Comparison of ENCODE assay signal across 18 cellular contexts in the genomic region with DNA sequence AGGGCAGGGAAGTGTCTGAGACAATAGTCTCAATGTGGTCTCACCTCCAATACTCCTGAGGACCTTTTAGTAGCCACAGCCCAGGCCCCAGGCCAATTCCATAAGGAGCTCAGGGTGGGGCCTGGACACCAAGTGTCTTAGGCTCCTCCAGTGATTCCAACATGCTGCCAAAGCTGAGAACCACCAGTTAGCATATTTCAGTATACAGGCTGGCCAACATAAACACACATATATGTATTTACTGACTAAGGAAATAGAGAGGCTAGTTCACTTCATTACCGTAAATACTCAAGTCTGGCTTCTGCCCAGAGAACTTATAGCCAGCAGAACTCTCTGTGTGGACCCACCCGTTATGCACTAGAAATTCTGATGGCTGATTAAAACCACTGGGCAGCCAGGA. TPM values are rescaled to one million over a fixed set of nuclear protein-coding genes. Genes with fewer than 3 reads are reported as not detected.
DNase-seq lines count a peak whose midpoint lies in the region; ATAC-seq and TF ChIP-seq lines count a peak whose summit lies in the region.
"Had no signal": no experiment of that assay in that cellular context is flagged by ENCODE, and none has a peak within 500 bp of the region (broad histone marks: within the 10 kb centered on the region; RNA-seq: fewer than 3 reads in every experiment).

No MANE protein-coding gene starts in this region.

- H3K9me3 Mint-ChIP-seq in MCF 10A (ENCODE audit: unreplicated experiment): no peaks in the 10 kb centered on the region
- peaks cover 13% of the 10 kb centered on the region for H3K9me3 Mint-ChIP-seq in nephron
- H3K9me3 Mint-ChIP-seq in naive thymus-derived CD4-positive, alpha-beta T cell: peaks cover 0 to 2% (median 0%) of the 10 kb centered on the region in 11 donors
- H3K9me3 Mint-ChIP-seq: CD4-positive, CD25-positive, alpha-beta regulatory T cell; CD8-positive, alpha-beta T cell had no signal

- no peaks in the 10 kb centered on the region for H4K20me1 ChIP-seq in mammary epithelial cell (ENCODE audit: insufficient read depth, low read length)
- H4K20me1 ChIP-seq: BLaER1 had no signal

- H3K4me3 ChIP-seq in mammary epithelial cell (replicated peaks in 1 of 3; ENCODE audit: insufficient read depth in 1 of 3, low read depth in 2 of 3, low read length in 3 of 3) (no peak overlapping the region), esophagus muscularis mucosa (no peak overlapping the region)
- H3K4me3 ChIP-seq in naive thymus-derived CD4-positive, alpha-beta T cell (ENCODE audit: low read length): no peak overlapping the region
- H3K4me3 ChIP-seq: BLaER1, GM23248 had no signal

- H3K36me3 Mint-ChIP-seq in MCF 10A (ENCODE audit: insufficient read depth, unreplicated experiment): no peaks in the 10 kb centered on the region
- no peaks in the 10 kb centered on the region for H3K36me3 Mint-ChIP-seq in nephron (ENCODE audit: low read depth)
- no peaks in the 10 kb centered on the region for H3K36me3 Mint-ChIP-seq in naive thymus-derived CD4-positive, alpha-beta T cell
- H3K36me3 Mint-ChIP-seq: CD4-positive, CD25-positive, alpha-beta regulatory T cell; CD8-positive, alpha-beta T cell had no signal

- ATAC-seq in HG03378 (IDR thresholded peaks at IDR 0.05; ENCODE audit: unreplicated experiment): no peak
- ATAC-seq in naive thymus-derived CD4-positive, alpha-beta T cell: no peak
- ATAC-seq: CD8-positive, alpha-beta T cell had no signal

- H3K4me1 Mint-ChIP-seq in MCF 10A (ENCODE audit: insufficient read depth, unreplicated experiment) (peaks cover 6% of the 10 kb centered on the region), nephron (peaks cover 5% of the 10 kb centered on the region)
- peaks cover 0 to 1% (median 0%) of the 10 kb centered on the region in 7 donors for H3K4me1 Mint-ChIP-seq in naive thymus-derived CD4-positive, alpha-beta T cell
- H3K4me1 Mint-ChIP-seq: B cell; CD4-positive, CD25-positive, alpha-beta regulatory T cell had no signal

- in situ Hi-C loops in mammary epithelial cell (cut with MboI; ENCODE audit: low sequenced_read_pairs in 2 of 2): loop anchor here in 1 of 2 donors (25.0 kb wide), 1 partner anchor 1053 kb away; a partner anchor contains a TSS

- WGBS in mammary epithelial cell (ENCODE audit: low coverage, missing lambda C conversion rate): 92% methylated on average over 1 of the region's 2 CpGs
- whole genome bisulfite sequencing in esophagus muscularis mucosa: 96% methylated on average over 2 of the region's 2 CpGs

- H3K4me2 ChIP-seq in mammary epithelial cell (ENCODE audit: insufficient read depth, low read depth, low read length): no peak overlapping the region
- H3K4me2 ChIP-seq: BLaER1 had no signal

- peaks cover 11% of the 10 kb centered on the region for H3K4me1 ChIP-seq in mammary epithelial cell (ENCODE audit: insufficient read depth, low read length)
- no peaks in the 10 kb centered on the region for H3K4me1 ChIP-seq in esophagus muscularis mucosa
- H3K4me1 ChIP-seq in naive thymus-derived CD4-positive, alpha-beta T cell (ENCODE audit: control insufficient read depth in 2 of 2, insufficient read depth in 2 of 2, low read length in 2 of 2): no peaks in the 10 kb centered on the region
- H3K4me1 ChIP-seq: BLaER1, Caco-2 had no signal

- DNase-seq in MCF 10A (ENCODE audit: unreplicated experiment) (peak; percentile 17), mammary epithelial cell (no peak), esophagus muscularis mucosa (ENCODE audit: extremely low spot score) (peak; percentile 68)
- no peak for DNase-seq in naive thymus-derived CD4-positive, alpha-beta T cell
- DNase-seq: Caco-2; CD4-positive, CD25-positive, alpha-beta regulatory T cell; CD8-positive, alpha-beta T cell; DMS153; DND-41; GM23248; H7; HCEC 1CT had no signal

- intact Hi-C loops in MCF 10A (cut with micrococcal nuclease): no loop called here
- intact Hi-C loops in mammary epithelial cell (cut with micrococcal nuclease): no loop called here
- intact Hi-C loops in esophagus muscularis mucosa (cut with DNase I): no loop called here
- intact Hi-C loops in naive thymus-derived CD4-positive, alpha-beta T cell (cut with micrococcal nuclease): no loop called here

- TF ChIP-seq CTCF in MCF 10A (IDR thresholded peaks at IDR 0.05; ENCODE audit: unreplicated experiment) (no peak), mammary epithelial cell (conservative IDR thresholded peaks at IDR 0.05 in 1 of 2, IDR thresholded peaks at IDR 0.05 in 1 of 2; ENCODE audit: extremely low read depth in 1 of 2, insufficient read depth in 1 of 2, low read depth in 1 of 2, low read length in 2 of 2) (no peak), esophagus muscularis mucosa (IDR thresholded peaks at IDR 0.05) (no peak), nephron (IDR thresholded peaks at IDR 0.05; ENCODE audit: unreplicated experiment in 3 of 3) (no peak)

- H3K9ac ChIP-seq in mammary epithelial cell (ENCODE audit: insufficient read depth, low read length): no peak overlapping the region
- H3K9ac ChIP-seq: BLaER1, GM23248 had no signal

- no peak for TF ChIP-seq POLR2A in esophagus muscularis mucosa (IDR thresholded peaks at IDR 0.05; ENCODE audit: low read depth)

- no peaks in the 10 kb centered on the region for H3K9me3 ChIP-seq in mammary epithelial cell (replicated peaks; ENCODE audit: insufficient read depth, low read length)
- no peaks in the 10 kb centered on the region for H3K9me3 ChIP-seq in esophagus muscularis mucosa
- no peaks in the 10 kb centered on the region for H3K9me3 ChIP-seq in naive thymus-derived CD4-positive, alpha-beta T cell (ENCODE audit: control insufficient read depth in 2 of 3, low read length in 3 of 3)
- H3K9me3 ChIP-seq: BLaER1, Caco-2 had no signal

- H3K27ac ChIP-seq in mammary epithelial cell (ENCODE audit: insufficient read depth, low read depth, low read length) (no peak overlapping the region), esophagus muscularis mucosa (replicated peaks in 1 of 4) (no peak overlapping the region)
- H3K27ac ChIP-seq in naive thymus-derived CD4-positive, alpha-beta T cell (ENCODE audit: low read depth, low read length): no peak overlapping the region
- H3K27ac ChIP-seq: 22Rv1, BLaER1, C4-2B, GM23248 had no signal

- H3K4me3 Mint-ChIP-seq in MCF 10A (ENCODE audit: unreplicated experiment): no peak overlapping the region
- no peak overlapping the region for H3K4me3 Mint-ChIP-seq in nephron
- no peak overlapping the region for H3K4me3 Mint-ChIP-seq in naive thymus-derived CD4-positive, alpha-beta T cell
- H3K4me3 Mint-ChIP-seq: B cell; CD8-positive, alpha-beta T cell had no signal

- no peak for TF ChIP-seq EP300 in esophagus muscularis mucosa (IDR thresholded peaks at IDR 0.05)

- no TSS peak for BruUV-seq in MCF 10A (replicated peaks; lab: Mats Ljungman, UMichigan)
- BruUV-seq in mammary epithelial cell (replicated peaks; lab: Mats Ljungman, UMichigan): no TSS peak

- H3K27me3 ChIP-seq in mammary epithelial cell (ENCODE audit: insufficient read depth, low read length) (no peaks in the 10 kb centered on the region), esophagus muscularis mucosa (no peaks in the 10 kb centered on the region)
- no peaks in the 10 kb centered on the region for H3K27me3 ChIP-seq in naive thymus-derived CD4-positive, alpha-beta T cell (ENCODE audit: control insufficient read depth in 2 of 2, insufficient read depth in 2 of 2, low read length in 2 of 2)
- H3K27me3 ChIP-seq: BLaER1 had no signal

- POLR2A ChIA-PET in MCF 10A (lab: Yijun Ruan, JAX): no interaction called here
- POLR2A ChIA-PET in naive thymus-derived CD4-positive, alpha-beta T cell (lab: Charles Lee): no interaction called here

- H3K27ac Mint-ChIP-seq in MCF 10A (ENCODE audit: low read depth, unreplicated experiment) (no peak overlapping the region), nephron (peak overlapping the region in 2 of 3 experiments; percentile 6 to 64)
- no peak overlapping the region for H3K27ac Mint-ChIP-seq in naive thymus-derived CD4-positive, alpha-beta T cell
- H3K27ac Mint-ChIP-seq: B cell; CD4-positive, CD25-positive, alpha-beta regulatory T cell; CD8-positive, alpha-beta T cell had no signal

- dilution Hi-C loops in mammary epithelial cell (cut with HindIII; ENCODE audit: low sequenced_read_pairs): loop anchor here (25.0 kb wide), 1 partner anchor 403 kb away; no protein-coding TSS in a partner anchor

- no peaks in the 10 kb centered on the region for H3K79me2 ChIP-seq in mammary epithelial cell (ENCODE audit: insufficient read depth, low read length)

- no peaks in the 10 kb centered on the region for H3K36me3 ChIP-seq in mammary epithelial cell (ENCODE audit: insufficient read depth, low read length)
- no peaks in the 10 kb centered on the region for H3K36me3 ChIP-seq in esophagus muscularis mucosa
- H3K36me3 ChIP-seq in naive thymus-derived CD4-positive, alpha-beta T cell (ENCODE audit: control insufficient read depth in 2 of 3, insufficient read depth in 3 of 3, low read length in 3 of 3): no peaks in the 10 kb centered on the region
- H3K36me3 ChIP-seq: BLaER1 had no signal

- no peak overlapping the region for H2AFZ ChIP-seq in mammary epithelial cell (ENCODE audit: low read depth, low read length)
- H2AFZ ChIP-seq: GM23248 had no signal

- CTCF ChIA-PET in MCF 10A (lab: Yijun Ruan, JAX): no interaction called here
- CTCF ChIA-PET in mammary epithelial cell (lab: Charles Lee; ENCODE audit: low non-redundant PET): no interaction called here
- CTCF ChIA-PET in naive thymus-derived CD4-positive, alpha-beta T cell (lab: Charles Lee): interaction anchor here (0.7 kb wide), 1 partner anchor 325 kb away, joined by 4 read pairs; no protein-coding TSS in a partner anchor

- no peaks in the 10 kb centered on the region for H3K27me3 Mint-ChIP-seq in MCF 10A (ENCODE audit: insufficient read depth, unreplicated experiment)
- H3K27me3 Mint-ChIP-seq in nephron (ENCODE audit: low read depth): no peaks in the 10 kb centered on the region
- H3K27me3 Mint-ChIP-seq in naive thymus-derived CD4-positive, alpha-beta T cell: peaks cover 5 to 30% (median 6%) of the 10 kb centered on the region in 5 donors

RNA-seq across cellular contexts. Expression of a gene that starts 24.1 kb away (rescaled TPM):
- total RNA-seq in MCF 10A (2022): 2.7 and 2.8 TPM in 2 replicates
- total RNA-seq in mammary epithelial cell: 1 to 10 TPM; 2.5 to 6.0 TPM
- 7.6 TPM for polyA plus RNA-seq in mammary epithelial cell
- polyA minus RNA-seq in mammary epithelial cell: 10.3 TPM
- total RNA-seq in esophagus muscularis mucosa: 100 to 1,000 TPM; 184 to 340 (median 223) TPM
- total RNA-seq in naive thymus-derived CD4-positive, alpha-beta T cell: 10 to 100 TPM in 1 of 5 experiments, under 1 TPM in 2, not detected in 2; 0.19 to 26.0 (median 0.22) TPM
- polyA plus RNA-seq in naive thymus-derived CD4-positive, alpha-beta T cell: not detected
- total RNA-seq: B cell; CD4-positive, CD25-positive, alpha-beta regulatory T cell had no signal

Comparison
In these comparisons a context has a peak if more than half of its experiments do, and no peak if none do; other contexts are left out.
1. DNase-seq: peak in MCF 10A (single experiment) and esophagus muscularis mucosa (single experiment); none in mammary epithelial cell (single experiment) and naive thymus-derived CD4-positive, alpha-beta T cell (0 of 9).
2. H3K27ac Mint-ChIP-seq: peak in nephron (2 of 3); none in MCF 10A (single experiment) and naive thymus-derived CD4-positive, alpha-beta T cell (0 of 9).
3. RNA of a gene that starts 24.1 kb away (total RNA-seq): 184 to 340 TPM in esophagus muscularis mucosa; 2.5 to 6.0 TPM in mammary epithelial cell, 2.7 to 2.8 TPM in MCF 10A and 0.19 to 26.0 TPM in naive thymus-derived CD4-positive, alpha-beta T cell; every median in the first group is over 4 times any median in the second.